8 cellular contexts compared by ENCODE assay signal in genomic region chrX:153725832-153726285, GRCh38. TPM values are rescaled to one million over a fixed set of nuclear protein-coding genes. Genes with fewer than 3 reads are reported as not detected.
DNase-seq lines count a peak whose midpoint lies in the region; ATAC-seq and TF ChIP-seq lines count a peak whose summit lies in the region.

No MANE protein-coding gene starts in this region.

- H3K4me1 ChIP-seq in cardiac muscle cell (ENCODE audit: low read depth) = peaks cover 16% of the 10 kb centered on the region
- peaks cover 63% of the 10 kb centered on the region for H3K4me1 ChIP-seq in body of pancreas
- H3K4me1 ChIP-seq in muscle layer of colon (ENCODE audit: insufficient read depth, low read length) = peaks cover 33% of the 10 kb centered on the region
- peaks cover 27% of the 10 kb centered on the region for H3K4me1 ChIP-seq in upper lobe of right lung

- intact Hi-C loops in Right ventricle myocardium inferior (cut with DNase I) (no loop called here), body of pancreas (cut with DNase I) (no loop called here), upper lobe of right lung (cut with DNase I) (no loop called here)

- no peak overlapping the region for H3K4me3 ChIP-seq in cardiac muscle cell
- H3K4me3 ChIP-seq in body of pancreas = no peak overlapping the region
- peak overlapping the region in 1 of 2 donors; percentile 43 for H3K4me3 ChIP-seq in muscle layer of colon (ENCODE audit: low read depth in 1 of 2, low read length in 2 of 2)
- peak overlapping the region; percentile 38 for H3K4me3 ChIP-seq in upper lobe of right lung

- no peak for TF ChIP-seq POLR2A in body of pancreas (IDR thresholded peaks at IDR 0.05)

- no peak for ATAC-seq in Right ventricle myocardium inferior
- no peak for ATAC-seq in body of pancreas
- no peak for ATAC-seq in upper lobe of right lung
- ATAC-seq in HG03108 (IDR thresholded peaks at IDR 0.05; ENCODE audit: unreplicated experiment) = no peak

- H3K27ac ChIP-seq in cardiac muscle cell (peak overlapping the region; percentile 83), body of pancreas (peak overlapping the region; percentile 63 to 92 (median 87)), muscle layer of colon (ENCODE audit: low read depth, low read length) (peak overlapping the region; percentile 82), upper lobe of right lung (peak overlapping the region; percentile 83)

- no peak for DNase-seq in cardiac muscle cell (ENCODE audit: low read depth in 1 of 2, low spot score in 1 of 2)
- DNase-seq in Right ventricle myocardium inferior (ENCODE audit: missing footprints) = no peak
- DNase-seq in body of pancreas = peak in 1 of 4 donors; percentile 40
- no peak for DNase-seq in upper lobe of right lung
- DNase-seq in HuH-7 (ENCODE audit: low spot score) = no peak
- DNase-seq in superior temporal gyrus (ENCODE audit: extremely low spot score) = no peak

- TF ChIP-seq CTCF in cardiac muscle cell (IDR thresholded peaks at IDR 0.05; ENCODE audit: low read depth, low read length) = no peak
- TF ChIP-seq CTCF in body of pancreas (IDR thresholded peaks at IDR 0.05) = no peak
- TF ChIP-seq CTCF in upper lobe of right lung (IDR thresholded peaks at IDR 0.05) = no peak

- no peaks in the 10 kb centered on the region for H3K36me3 ChIP-seq in cardiac muscle cell
- H3K36me3 ChIP-seq in body of pancreas (replicated peaks in 1 of 2; ENCODE audit: insufficient read depth in 1 of 2, low read depth in 2 of 2) = no peaks in the 10 kb centered on the region
- peaks cover 17% of the 10 kb centered on the region for H3K36me3 ChIP-seq in muscle layer of colon (ENCODE audit: insufficient read depth, low read length)
- peaks cover 3% of the 10 kb centered on the region for H3K36me3 ChIP-seq in upper lobe of right lung

- H3K9me3 ChIP-seq in cardiac muscle cell (ENCODE audit: low read depth) = no peaks in the 10 kb centered on the region
- no peaks in the 10 kb centered on the region for H3K9me3 ChIP-seq in body of pancreas
- no peaks in the 10 kb centered on the region for H3K9me3 ChIP-seq in muscle layer of colon (ENCODE audit: low read length)
- no peaks in the 10 kb centered on the region for H3K9me3 ChIP-seq in upper lobe of right lung

- H3K9ac ChIP-seq in muscle layer of colon (ENCODE audit: low read length) = no peak overlapping the region

- WGBS in body of pancreas, 2 donors = 29% methylated on average over 32 of the region's 35 CpGs; no CpG with 5 or more reads in 1 of the 2 donors

- H3K27me3 ChIP-seq in cardiac muscle cell (no peaks in the 10 kb centered on the region), body of pancreas (no peaks in the 10 kb centered on the region), muscle layer of colon (ENCODE audit: control insufficient read depth in 1 of 2, insufficient read depth in 2 of 2, low read length in 2 of 2) (no peaks in the 10 kb centered on the region), upper lobe of right lung (no peaks in the 10 kb centered on the region)

RNA-seq across cellular contexts. Expression of gene ABCD1, which starts 1.2 kb away (rescaled TPM):
- total RNA-seq in cardiac muscle cell = 23.8 and 28.7 TPM in 2 replicates
- polyA plus RNA-seq in cardiac muscle cell = 14.6 and 15.3 TPM in 2 replicates
- 16.4 TPM for total RNA-seq in Right ventricle myocardium inferior
- total RNA-seq in body of pancreas = 10 to 100 TPM; 11.2 to 31.6 TPM
- total RNA-seq in upper lobe of right lung = 15.1 TPM

RNA-seq across cellular contexts. Expression of gene BCAP31, which starts 1.7 kb away (rescaled TPM):
- total RNA-seq in cardiac muscle cell (74.7 and 94.0 TPM in 2 replicates), Right ventricle myocardium inferior (98.5 TPM), body of pancreas (10 to 100 TPM; 64.6 TPM), upper lobe of right lung (233 TPM)
- polyA plus RNA-seq in cardiac muscle cell = 189 and 269 TPM in 2 replicates

RNA-seq across cellular contexts. Expression of gene SLC6A8, which starts 38.1 kb away (rescaled TPM):
- total RNA-seq in cardiac muscle cell = 23.7 and 29.0 TPM in 2 replicates
- polyA plus RNA-seq in cardiac muscle cell = 35.8 and 37.3 TPM in 2 replicates
- 178 TPM for total RNA-seq in Right ventricle myocardium inferior
- 10 to 100 TPM; 11.7 to 18.5 TPM for total RNA-seq in body of pancreas
- 8.0 TPM for total RNA-seq in upper lobe of right lung

RNA-seq across cellular contexts. Expression of gene PLXNB3, which starts 38.2 kb away (rescaled TPM):
- total RNA-seq in cardiac muscle cell (0.48 and 0.85 TPM in 2 replicates), Right ventricle myocardium inferior (2.3 TPM), body of pancreas (10 to 100 TPM in 1 of 2 donors, 1 to 10 TPM in 1; 4.2 to 13.2 TPM), upper lobe of right lung (3.3 TPM)
- polyA plus RNA-seq in cardiac muscle cell = 0.34 and 1.4 TPM in 2 replicates

RNA-seq across cellular contexts. Expression of gene PNCK, which starts 52.2 kb away (rescaled TPM):
- total RNA-seq in cardiac muscle cell (19.4 and 23.5 TPM in 2 replicates), Right ventricle myocardium inferior (11.3 TPM), body of pancreas (not detected), upper lobe of right lung (0.72 TPM)
- 14.5 and 25.5 TPM in 2 replicates for polyA plus RNA-seq in cardiac muscle cell
